ENCODE assay signal across 8 cellular contexts in genomic region chrX:153946910-153947769, GRCh38. TPM values are rescaled to one million over a fixed set of nuclear protein-coding genes. Genes with fewer than 3 reads are reported as not detected.
DNase-seq lines count a peak whose midpoint lies in the region; ATAC-seq, FAIRE-seq and TF ChIP-seq lines count a peak whose summit lies in the region.

No MANE protein-coding gene starts in this region.

- WGBS in HepG2 (ENCODE audit: low lambda C conversion rate) = 33% methylated on average over 8 of the region's 23 CpGs

- POLR2A ChIA-PET in HepG2 (lab: Yijun Ruan, JAX) = interaction anchor here (0.5 to 5.8 kb wide), 12 partner anchors 12 to 183 kb away, joined by 3 to 82 read pairs (median 6); partner anchors contain the start of genes HCFC1, NAA10 and PLXNB3

- no peak for TF ChIP-seq POLR2A in HepG2 (IDR thresholded peaks at IDR 0.05; ENCODE audit: insufficient read depth in 1 of 2, low read depth in 2 of 2, low read length in 2 of 2)

- CTCF ChIA-PET in HepG2 (lab: Yijun Ruan, JAX; ENCODE audit: low intra/inter-chr PET ratio, low total read pairs) = interaction anchor here (0.7 to 3.6 kb wide), 2 partner anchors 23 to 183 kb away, joined by 3 to 29 read pairs; partner anchors contain the start of gene PLXNB3

- no peak overlapping the region for H2AFZ ChIP-seq in HepG2 (ENCODE audit: low read length)

- no peaks in the 10 kb centered on the region for H4K20me1 ChIP-seq in HepG2 (ENCODE audit: insufficient read depth, low read length)

- TF ChIP-seq CTCF in colonic mucosa (IDR thresholded peaks at IDR 0.05) (peak; percentile 84), HepG2 (CRISPR knock-in tag; IDR thresholded peaks at IDR 0.05) (peak; percentile 87)

- no TSS peak for BruUV-seq in HepG2 (replicated peaks; lab: Mats Ljungman, UMichigan)

- no peaks in the 10 kb centered on the region for H3K79me2 ChIP-seq in HepG2 (ENCODE audit: insufficient read depth, low read length)

- 0 out of 2 replicates have a peak overlapping the region, but pooled peaks have one; percentile 3 for H3K4me2 ChIP-seq in HepG2 (ENCODE audit: low read depth, low read length)

- in situ Hi-C loops in HepG2 (cut with HindIII; ENCODE audit: extremely low pct_ligation_motif_present, low pct_unique_long_range_greater_than_20kb) = no loop called here

- peak; percentile 67; the same call in 1 of the 2 replicates for TF ChIP-seq RAD21 in HepG2 (CRISPR knock-in tag; IDR thresholded peaks at IDR 0.05)

- H3K9me3 ChIP-seq in colonic mucosa (no peaks in the 10 kb centered on the region), HepG2 (ENCODE audit: low read length) (no peaks in the 10 kb centered on the region)

- DNase-seq in AG08395 (ENCODE audit: low spot score) = peak; percentile 82
- DNase-seq in NCI-H524 treated with DMSO at 0.1 percent for 48 hours (lab: John Stamatoyannopoulos, UW) = peak; percentile 13
- DNase-seq in activated CD4-positive, alpha-beta T cell treated with anti-CD3 and anti-CD28 coated beads for 48 hours = peak; percentile 85
- DNase-seq in colonic mucosa = peak; percentile 84
- DNase-seq in HepG2 (ENCODE audit: low spot score) = peak; percentile 75
- DNase-seq in stimulated activated CD8-positive, alpha-beta memory T cell treated with anti-CD3 and anti-CD28 coated beads, Interleukin-15, amount 100 ng/mL, for 1 hour (ENCODE audit: low read depth) = peak; percentile 44

- no peaks in the 10 kb centered on the region for H3K27me3 ChIP-seq in colonic mucosa
- no peaks in the 10 kb centered on the region for H3K27me3 ChIP-seq in HepG2 (ENCODE audit: control insufficient read depth in 1 of 2, insufficient read depth in 2 of 2, low read length in 2 of 2)

- FAIRE-seq in HepG2 (lab: Jason Lieb, UNC) = peak; percentile 92

- ATAC-seq in GM18873 (IDR thresholded peaks at IDR 0.05; ENCODE audit: low FRiP score, unreplicated experiment) = peak; percentile 69
- ATAC-seq in HG03565 (IDR thresholded peaks at IDR 0.05; ENCODE audit: unreplicated experiment) = peak; percentile 45
- peak; percentile 78 for ATAC-seq in HepG2

- no peak overlapping the region for H3K27ac ChIP-seq in colonic mucosa
- peak overlapping the region; percentile 72 for H3K27ac ChIP-seq in HepG2 (ENCODE audit: extremely low read length, insufficient read depth, low read length)

- H3K4me3 ChIP-seq in colonic mucosa (no peak overlapping the region), HepG2 (replicated peaks in 1 of 3; ENCODE audit: insufficient read depth in 1 of 3, low read depth in 2 of 3, low read length in 3 of 3) (no peak overlapping the region)

- H3K9ac ChIP-seq in colonic mucosa (ENCODE audit: low read depth in 2 of 2, low read length in 2 of 2) (no peak overlapping the region), HepG2 (ENCODE audit: insufficient read depth, low read depth, low read length) (0 out of 2 replicates have a peak overlapping the region, but pooled peaks have one; percentile 22)

- peak in 1 of 2 experiments; percentile 38; a peak in 1 of 4 replicates for TF ChIP-seq EP300 in HepG2 (IDR thresholded peaks at IDR 0.05; ENCODE audit: low read depth in 2 of 2, low read length in 2 of 2)
- TF ChIP-seq EP300 in HepG2 (CRISPR knock-in tag; IDR thresholded peaks at IDR 0.05; ENCODE audit: borderline replicate concordance) = no peak

- H3K36me3 ChIP-seq in colonic mucosa (no peaks in the 10 kb centered on the region), HepG2 (replicated peaks in 1 of 2; ENCODE audit: control insufficient read depth in 1 of 2, insufficient read depth in 2 of 2, low read length in 2 of 2) (peaks cover 5 to 15% of the 10 kb centered on the region in 2 experiments; a peak in 4 of 5 replicates)

- no peaks in the 10 kb centered on the region for H3K4me1 ChIP-seq in colonic mucosa
- peaks cover 53% of the 10 kb centered on the region for H3K4me1 ChIP-seq in HepG2 (ENCODE audit: insufficient read depth, low read length)

- intact Hi-C loops in colonic mucosa (cut with DNase I) = no loop called here
- intact Hi-C loops in HepG2 (cut with micrococcal nuclease; ENCODE audit: unreplicated experiment) = loop anchor here (2.0 to 10.0 kb wide), 2 partner anchors 22 to 182 kb away; partner anchors contain the start of gene PLXNB3

RNA-seq across cellular contexts. Expression of gene RENBP, which starts 2.7 kb away (rescaled TPM):
- total RNA-seq in colonic mucosa (1 to 10 TPM; 3.3 to 5.0 TPM), HepG2 (2016; rRNA removed; fragmentation: Illumina TruSeq; extraction: Trizol) (0.77 and 1.4 TPM in 2 replicates)
- total RNA-seq in HepG2 (2016; cell fraction: cytosol; rRNA removed; fragmentation: Illumina TruSeq; extraction: Trizol; ENCODE audit: low read depth) = not detected in 2 replicates
- 0.48 and 1.3 TPM in 2 replicates for total RNA-seq in HepG2 (2016; cell fraction: insoluble cytoplasmic fraction; rRNA removed; fragmentation: Illumina TruSeq; extraction: Trizol)
- 0.31 and 0.34 TPM in 2 replicates for total RNA-seq in HepG2 (2016; cell fraction: membrane; rRNA removed; fragmentation: Illumina TruSeq; extraction: Trizol)
- total RNA-seq in HepG2 (2016; cell fraction: nucleus; rRNA removed; fragmentation: Illumina TruSeq; extraction: Trizol) = 0.78 and 1.4 TPM in 2 replicates
- 2.0 and 2.6 TPM in 2 replicates for polyA plus RNA-seq in HepG2 (2011; rRNA removed)
- polyA plus RNA-seq in HepG2 (2011; cell fraction: cytosol; rRNA removed) = 2.7 and 3.2 TPM in 2 replicates
- polyA plus RNA-seq in HepG2 (2011; cell fraction: nucleus; rRNA removed) = 7.0 and 9.2 TPM in 2 replicates
- polyA plus RNA-seq in HepG2 (2012) = 1.5 and 2.1 TPM in 2 replicates
- 0.29 and 0.48 TPM in 2 replicates for polyA plus RNA-seq in HepG2 (2016; cell fraction: cytosol; fragmentation: Illumina TruSeq; extraction: Trizol; ENCODE audit: low read depth)
- polyA plus RNA-seq in HepG2 (2016; cell fraction: insoluble cytoplasmic fraction; fragmentation: Illumina TruSeq; extraction: Trizol; ENCODE audit: low read depth) = 0.72 and 1.8 TPM in 2 replicates
- 0.16 and 0.45 TPM in 2 replicates for polyA plus RNA-seq in HepG2 (2016; cell fraction: membrane; fragmentation: Illumina TruSeq; extraction: Trizol; ENCODE audit: low read depth)
- polyA plus RNA-seq in HepG2 (2016; cell fraction: nucleus; fragmentation: Illumina TruSeq; extraction: Trizol; ENCODE audit: insufficient read depth, low read depth) = 0.89 and 1.6 TPM in 2 replicates
- polyA minus RNA-seq in HepG2 (2011; rRNA and poly(A)+ RNA removed; ENCODE audit: low replicate concordance) = 3.3 TPM in 1 of 2 replicates, not detected in the other
- 0.53 and 1.5 TPM in 2 replicates for polyA minus RNA-seq in HepG2 (2011; cell fraction: cytosol; rRNA and poly(A)+ RNA removed)
- polyA minus RNA-seq in HepG2 (2011; cell fraction: nucleus; rRNA and poly(A)+ RNA removed) = 1.6 and 1.7 TPM in 2 replicates

RNA-seq across cellular contexts. Expression of gene NAA10, which starts 12.3 kb away (rescaled TPM):
- total RNA-seq in colonic mucosa (100 to 1,000 TPM in 1 of 2 donors, 10 to 100 TPM in 1; 55.9 to 115 TPM), HepG2 (2016; rRNA removed; fragmentation: Illumina TruSeq; extraction: Trizol) (51.1 and 51.7 TPM in 2 replicates)
- 55.8 and 62.5 TPM in 2 replicates for total RNA-seq in HepG2 (2016; cell fraction: cytosol; rRNA removed; fragmentation: Illumina TruSeq; extraction: Trizol; ENCODE audit: low read depth)
- 47.6 and 50.9 TPM in 2 replicates for total RNA-seq in HepG2 (2016; cell fraction: insoluble cytoplasmic fraction; rRNA removed; fragmentation: Illumina TruSeq; extraction: Trizol)
- 52.1 and 59.2 TPM in 2 replicates for total RNA-seq in HepG2 (2016; cell fraction: membrane; rRNA removed; fragmentation: Illumina TruSeq; extraction: Trizol)
- 27.3 and 30.2 TPM in 2 replicates for total RNA-seq in HepG2 (2016; cell fraction: nucleus; rRNA removed; fragmentation: Illumina TruSeq; extraction: Trizol)
- polyA plus RNA-seq in HepG2 (2011; rRNA removed) = 49.1 and 49.2 TPM in 2 replicates
- 61.9 and 80.7 TPM in 2 replicates for polyA plus RNA-seq in HepG2 (2011; cell fraction: cytosol; rRNA removed)
- polyA plus RNA-seq in HepG2 (2011; cell fraction: nucleus; rRNA removed) = 84.9 and 98.2 TPM in 2 replicates
- 45.4 and 52.3 TPM in 2 replicates for polyA plus RNA-seq in HepG2 (2012)
- polyA plus RNA-seq in HepG2 (2016; cell fraction: cytosol; fragmentation: Illumina TruSeq; extraction: Trizol; ENCODE audit: low read depth) = 168 and 195 TPM in 2 replicates
- polyA plus RNA-seq in HepG2 (2016; cell fraction: insoluble cytoplasmic fraction; fragmentation: Illumina TruSeq; extraction: Trizol; ENCODE audit: low read depth) = 99.2 and 109 TPM in 2 replicates
- 92.8 and 108 TPM in 2 replicates for polyA plus RNA-seq in HepG2 (2016; cell fraction: membrane; fragmentation: Illumina TruSeq; extraction: Trizol; ENCODE audit: low read depth)
- polyA plus RNA-seq in HepG2 (2016; cell fraction: nucleus; fragmentation: Illumina TruSeq; extraction: Trizol; ENCODE audit: insufficient read depth, low read depth) = 92.2 and 97.8 TPM in 2 replicates
- 30.3 and 98.8 TPM in 2 replicates for polyA minus RNA-seq in HepG2 (2011; rRNA and poly(A)+ RNA removed; ENCODE audit: low replicate concordance)
- 14.6 and 17.3 TPM in 2 replicates for polyA minus RNA-seq in HepG2 (2011; cell fraction: cytosol; rRNA and poly(A)+ RNA removed)
- 23.7 and 25.0 TPM in 2 replicates for polyA minus RNA-seq in HepG2 (2011; cell fraction: nucleus; rRNA and poly(A)+ RNA removed)

RNA-seq across cellular contexts. Expression of gene ARHGAP4, which starts 21.1 kb away (rescaled TPM):
- total RNA-seq in colonic mucosa = 10 to 100 TPM; 19.9 to 30.0 TPM
- 0.64 TPM in 1 of 2 replicates, not detected in the other for total RNA-seq in HepG2 (2016; rRNA removed; fragmentation: Illumina TruSeq; extraction: Trizol)
- not detected in 2 replicates for total RNA-seq in HepG2 (2016; cell fraction: cytosol; rRNA removed; fragmentation: Illumina TruSeq; extraction: Trizol; ENCODE audit: low read depth)
- total RNA-seq in HepG2 (2016; cell fraction: insoluble cytoplasmic fraction; rRNA removed; fragmentation: Illumina TruSeq; extraction: Trizol) = 0.22 TPM in 1 of 2 replicates, not detected in the other
- 0.28 TPM in 1 of 2 replicates, not detected in the other for total RNA-seq in HepG2 (2016; cell fraction: membrane; rRNA removed; fragmentation: Illumina TruSeq; extraction: Trizol)
- total RNA-seq in HepG2 (2016; cell fraction: nucleus; rRNA removed; fragmentation: Illumina TruSeq; extraction: Trizol) = 0.41 TPM in 1 of 2 replicates, not detected in the other
- polyA plus RNA-seq in HepG2 (2011; rRNA removed) = 0.57 and 1.1 TPM in 2 replicates
- 0.10 and 0.19 TPM in 2 replicates for polyA plus RNA-seq in HepG2 (2011; cell fraction: cytosol; rRNA removed)
- 7.0 and 9.1 TPM in 2 replicates for polyA plus RNA-seq in HepG2 (2011; cell fraction: nucleus; rRNA removed)
- 0.35 and 0.59 TPM in 2 replicates for polyA plus RNA-seq in HepG2 (2012)
- not detected in 2 replicates for polyA plus RNA-seq in HepG2 (2016; cell fraction: cytosol; fragmentation: Illumina TruSeq; extraction: Trizol; ENCODE audit: low read depth)
- not detected in 2 replicates for polyA plus RNA-seq in HepG2 (2016; cell fraction: insoluble cytoplasmic fraction; fragmentation: Illumina TruSeq; extraction: Trizol; ENCODE audit: low read depth)
- not detected in 2 replicates for polyA plus RNA-seq in HepG2 (2016; cell fraction: membrane; fragmentation: Illumina TruSeq; extraction: Trizol; ENCODE audit: low read depth)
- 0.64 and 1.9 TPM in 2 replicates for polyA plus RNA-seq in HepG2 (2016; cell fraction: nucleus; fragmentation: Illumina TruSeq; extraction: Trizol; ENCODE audit: insufficient read depth, low read depth)
- 1.6 and 1.8 TPM in 2 replicates for polyA minus RNA-seq in HepG2 (2011; rRNA and poly(A)+ RNA removed; ENCODE audit: low replicate concordance)
- polyA minus RNA-seq in HepG2 (2011; cell fraction: cytosol; rRNA and poly(A)+ RNA removed) = 1.1 TPM in 1 of 2 replicates, not detected in the other
- 1.2 and 2.8 TPM in 2 replicates for polyA minus RNA-seq in HepG2 (2011; cell fraction: nucleus; rRNA and poly(A)+ RNA removed)

RNA-seq across cellular contexts. Expression of gene HCFC1, which starts 24.5 kb away (rescaled TPM):
- total RNA-seq in colonic mucosa = 10 to 100 TPM; 36.6 to 80.5 TPM
- 17.8 and 24.0 TPM in 2 replicates for total RNA-seq in HepG2 (2016; rRNA removed; fragmentation: Illumina TruSeq; extraction: Trizol)
- 3.1 and 3.2 TPM in 2 replicates for total RNA-seq in HepG2 (2016; cell fraction: cytosol; rRNA removed; fragmentation: Illumina TruSeq; extraction: Trizol; ENCODE audit: low read depth)
- total RNA-seq in HepG2 (2016; cell fraction: insoluble cytoplasmic fraction; rRNA removed; fragmentation: Illumina TruSeq; extraction: Trizol) = 18.3 and 20.3 TPM in 2 replicates
- 11.9 and 12.8 TPM in 2 replicates for total RNA-seq in HepG2 (2016; cell fraction: membrane; rRNA removed; fragmentation: Illumina TruSeq; extraction: Trizol)
- 17.9 and 21.9 TPM in 2 replicates for total RNA-seq in HepG2 (2016; cell fraction: nucleus; rRNA removed; fragmentation: Illumina TruSeq; extraction: Trizol)
- polyA plus RNA-seq in HepG2 (2011; rRNA removed) = 5.8 TPM in 2 replicates
- polyA plus RNA-seq in HepG2 (2011; cell fraction: cytosol; rRNA removed) = 4.6 and 5.7 TPM in 2 replicates
- polyA plus RNA-seq in HepG2 (2011; cell fraction: nucleus; rRNA removed) = 27.7 and 34.4 TPM in 2 replicates
- polyA plus RNA-seq in HepG2 (2012) = 18.3 and 21.2 TPM in 2 replicates
- 2.2 and 2.6 TPM in 2 replicates for polyA plus RNA-seq in HepG2 (2016; cell fraction: cytosol; fragmentation: Illumina TruSeq; extraction: Trizol; ENCODE audit: low read depth)
- 32.5 and 46.4 TPM in 2 replicates for polyA plus RNA-seq in HepG2 (2016; cell fraction: insoluble cytoplasmic fraction; fragmentation: Illumina TruSeq; extraction: Trizol; ENCODE audit: low read depth)
- polyA plus RNA-seq in HepG2 (2016; cell fraction: membrane; fragmentation: Illumina TruSeq; extraction: Trizol; ENCODE audit: low read depth) = 7.0 and 9.4 TPM in 2 replicates
- 60.1 and 68.4 TPM in 2 replicates for polyA plus RNA-seq in HepG2 (2016; cell fraction: nucleus; fragmentation: Illumina TruSeq; extraction: Trizol; ENCODE audit: insufficient read depth, low read depth)
- polyA minus RNA-seq in HepG2 (2011; rRNA and poly(A)+ RNA removed; ENCODE audit: low replicate concordance) = 16.9 and 25.4 TPM in 2 replicates
- 17.9 and 19.6 TPM in 2 replicates for polyA minus RNA-seq in HepG2 (2011; cell fraction: cytosol; rRNA and poly(A)+ RNA removed)
- 10.3 and 14.4 TPM in 2 replicates for polyA minus RNA-seq in HepG2 (2011; cell fraction: nucleus; rRNA and poly(A)+ RNA removed)

RNA-seq across cellular contexts. Expression of gene TMEM187, which starts 25.4 kb away (rescaled TPM):
- total RNA-seq in colonic mucosa (10 to 100 TPM in 1 of 2 donors, 1 to 10 TPM in 1; 8.7 to 19.2 TPM), HepG2 (2016; rRNA removed; fragmentation: Illumina TruSeq; extraction: Trizol) (1.7 and 2.2 TPM in 2 replicates)
- total RNA-seq in HepG2 (2016; cell fraction: cytosol; rRNA removed; fragmentation: Illumina TruSeq; extraction: Trizol; ENCODE audit: low read depth) = 0.40 and 0.53 TPM in 2 replicates
- total RNA-seq in HepG2 (2016; cell fraction: insoluble cytoplasmic fraction; rRNA removed; fragmentation: Illumina TruSeq; extraction: Trizol) = 2.0 and 3.2 TPM in 2 replicates
- total RNA-seq in HepG2 (2016; cell fraction: membrane; rRNA removed; fragmentation: Illumina TruSeq; extraction: Trizol) = 1.1 and 1.3 TPM in 2 replicates
- 2.5 and 3.6 TPM in 2 replicates for total RNA-seq in HepG2 (2016; cell fraction: nucleus; rRNA removed; fragmentation: Illumina TruSeq; extraction: Trizol)
- polyA plus RNA-seq in HepG2 (2011; rRNA removed) = 6.2 and 6.7 TPM in 2 replicates
- 7.0 and 11.0 TPM in 2 replicates for polyA plus RNA-seq in HepG2 (2011; cell fraction: cytosol; rRNA removed)
- polyA plus RNA-seq in HepG2 (2011; cell fraction: nucleus; rRNA removed) = 4.7 and 4.8 TPM in 2 replicates
- polyA plus RNA-seq in HepG2 (2012) = 5.0 and 5.4 TPM in 2 replicates
- 0.63 and 0.91 TPM in 2 replicates for polyA plus RNA-seq in HepG2 (2016; cell fraction: cytosol; fragmentation: Illumina TruSeq; extraction: Trizol; ENCODE audit: low read depth)
- 1.3 and 2.0 TPM in 2 replicates for polyA plus RNA-seq in HepG2 (2016; cell fraction: insoluble cytoplasmic fraction; fragmentation: Illumina TruSeq; extraction: Trizol; ENCODE audit: low read depth)
- polyA plus RNA-seq in HepG2 (2016; cell fraction: membrane; fragmentation: Illumina TruSeq; extraction: Trizol; ENCODE audit: low read depth) = 0.69 and 1.2 TPM in 2 replicates
- polyA plus RNA-seq in HepG2 (2016; cell fraction: nucleus; fragmentation: Illumina TruSeq; extraction: Trizol; ENCODE audit: insufficient read depth, low read depth) = 3.0 and 3.8 TPM in 2 replicates
- polyA minus RNA-seq in HepG2 (2011; rRNA and poly(A)+ RNA removed; ENCODE audit: low replicate concordance) = 9.2 and 13.1 TPM in 2 replicates
- polyA minus RNA-seq in HepG2 (2011; cell fraction: cytosol; rRNA and poly(A)+ RNA removed) = 3.5 and 3.7 TPM in 2 replicates
- 1.4 and 3.5 TPM in 2 replicates for polyA minus RNA-seq in HepG2 (2011; cell fraction: nucleus; rRNA and poly(A)+ RNA removed)

Comparison
In these comparisons a context has a peak if more than half of its experiments do, and no peak if none do; other contexts are left out.
1. DNase-seq: peak in every context shown above with its lines; median percentile 85 in activated CD4-positive, alpha-beta T cell treated with anti-CD3 and anti-CD28 coated beads for 48 hours; 84 in colonic mucosa; 82 in AG08395; 75 in HepG2; 44 in stimulated activated CD8-positive, alpha-beta memory T cell treated with anti-CD3 and anti-CD28 coated beads, Interleukin-15, amount 100 ng/mL, for 1 hour; 13 in NCI-H524 treated with DMSO at 0.1 percent for 48 hours.
2. RNA of gene ARHGAP4, which starts 21.1 kb away (total RNA-seq): 19.9 to 30.0 TPM in colonic mucosa; 0.22 to 0.64 TPM in HepG2; every median in the first group is over 10 times any median in the second.
3. Peak in every context shown above with its lines, with median percentiles within 50 percentile points of each other: ATAC-seq.